5 cellular contexts compared by ENCODE assay signal in genomic region chr9:6063146-6063545, GRCh38. TPM values are rescaled to one million over a fixed set of nuclear protein-coding genes. Genes with fewer than 3 reads are reported as not detected.
DNase-seq lines count a peak whose midpoint lies in the region; ATAC-seq and TF ChIP-seq lines count a peak whose summit lies in the region.
"Not testable (repeated sequence)": the region's sequence is repeated elsewhere in the genome, so short reads cannot be mapped to it uniquely, and the experiment has no call there.

No MANE protein-coding gene starts in this region.

- H3K79me2 ChIP-seq in DND-41 (ENCODE audit: insufficient read depth, low read length), result not testable (repeated sequence)

- peaks cover 15 to 20% of the 10 kb centered on the region in 2 donors for H3K27me3 Mint-ChIP-seq in T-cell
- H3K27me3 Mint-ChIP-seq in activated CD4-positive, alpha-beta T cell treated with anti-CD3 and anti-CD28 coated beads, Interleukin-2, amount 10 ng/mL, durations not matched to agents 7 days and 5 days, result peaks cover 25% of the 10 kb centered on the region
- peaks cover 34% of the 10 kb centered on the region for H3K27me3 Mint-ChIP-seq in activated CD8-positive, alpha-beta T cell treated with anti-CD3 and anti-CD28 coated beads, Interleukin-2, amount 10 ng/mL, durations not matched to agents 7 days and 5 days (ENCODE audit: low read depth)
- H3K27me3 Mint-ChIP-seq in activated naive CD4-positive, alpha-beta T cell treated with anti-CD3 and anti-CD28 coated beads, Interleukin-2, amount 10 ng/mL, durations not matched to agents 7 days and 5 days, result peaks cover 41% of the 10 kb centered on the region

- not testable (repeated sequence) for H4K20me1 ChIP-seq in DND-41 (ENCODE audit: insufficient read depth, low read length)

- not testable (repeated sequence) for H3K9me3 ChIP-seq in DND-41 (ENCODE audit: insufficient read depth, low read length, severe bottlenecking)

- POLR2A ChIA-PET in T-cell (lab: Charles Lee); activated CD4-positive, alpha-beta T cell treated with anti-CD3 and anti-CD28 coated beads, Interleukin-2, amount 10 ng/mL, durations not matched to agents 7 days and 5 days (lab: Charles Lee); activated CD8-positive, alpha-beta T cell treated with anti-CD3 and anti-CD28 coated beads, Interleukin-2, amount 10 ng/mL, durations not matched to agents 7 days and 5 days (lab: Charles Lee): not testable (repeated sequence)

- not testable (repeated sequence) for H3K9me3 Mint-ChIP-seq in T-cell; activated CD8-positive, alpha-beta T cell treated with anti-CD3 and anti-CD28 coated beads, Interleukin-2, amount 10 ng/mL, durations not matched to agents 7 days and 5 days (ENCODE audit: insufficient read depth)
- H3K9me3 Mint-ChIP-seq in activated CD4-positive, alpha-beta T cell treated with anti-CD3 and anti-CD28 coated beads, Interleukin-2, amount 10 ng/mL, durations not matched to agents 7 days and 5 days, result peaks cover 22% of the 10 kb centered on the region
- H3K9me3 Mint-ChIP-seq in activated naive CD4-positive, alpha-beta T cell treated with anti-CD3 and anti-CD28 coated beads, Interleukin-2, amount 10 ng/mL, durations not matched to agents 7 days and 5 days, result peaks cover 19% of the 10 kb centered on the region

- not testable (repeated sequence) for H3K36me3 ChIP-seq in DND-41 (ENCODE audit: insufficient read depth, low read length)

- CTCF ChIA-PET in T-cell (lab: Charles Lee), result not testable (repeated sequence)
- CTCF ChIA-PET in activated CD4-positive, alpha-beta T cell treated with anti-CD3 and anti-CD28 coated beads, Interleukin-2, amount 10 ng/mL, durations not matched to agents 7 days and 5 days (lab: Charles Lee), result interaction anchor here (1.2 kb wide), 1 partner anchor 9 kb away, joined by 4 read pairs; no protein-coding TSS in a partner anchor
- CTCF ChIA-PET in activated CD8-positive, alpha-beta T cell treated with anti-CD3 and anti-CD28 coated beads, Interleukin-2, amount 10 ng/mL, durations not matched to agents 7 days and 5 days (lab: Charles Lee), result interaction anchor here (1.4 to 4.9 kb wide), 2 partner anchors 9 to 177 kb away, joined by 3 to 36 read pairs; no protein-coding TSS in a partner anchor
- CTCF ChIA-PET in activated naive CD4-positive, alpha-beta T cell treated with anti-CD3 and anti-CD28 coated beads, Interleukin-2, amount 10 ng/mL, durations not matched to agents 7 days and 5 days (lab: Charles Lee), result interaction anchor here (4.7 kb wide), 1 partner anchor 10 kb away, joined by 18 read pairs; no protein-coding TSS in a partner anchor

- H2AFZ ChIP-seq in DND-41 (ENCODE audit: low read depth, low read length), result not testable (repeated sequence)

- not testable (repeated sequence) for H3K27ac ChIP-seq in DND-41 (ENCODE audit: low read length)

- H3K27me3 ChIP-seq in DND-41 (ENCODE audit: insufficient read depth, low read length, poor library complexity), result not testable (repeated sequence)

- H3K4me1 ChIP-seq in DND-41 (ENCODE audit: insufficient read depth, low read length), result not testable (repeated sequence)

- not testable (repeated sequence) for H3K27ac Mint-ChIP-seq in T-cell; activated CD4-positive, alpha-beta T cell treated with anti-CD3 and anti-CD28 coated beads, Interleukin-2, amount 10 ng/mL, durations not matched to agents 7 days and 5 days; activated CD8-positive, alpha-beta T cell treated with anti-CD3 and anti-CD28 coated beads, Interleukin-2, amount 10 ng/mL, durations not matched to agents 7 days and 5 days; activated naive CD4-positive, alpha-beta T cell treated with anti-CD3 and anti-CD28 coated beads, Interleukin-2, amount 10 ng/mL, durations not matched to agents 7 days and 5 days

- ATAC-seq in DND-41 (ENCODE audit: insufficient read depth, low read depth); activated CD8-positive, alpha-beta T cell treated with anti-CD3 and anti-CD28 coated beads, Interleukin-2, amount 10 ng/mL, durations not matched to agents 7 days and 5 days: not testable (repeated sequence)
- ATAC-seq in T-cell (replicated peaks in 1 of 4), result peak in 1 of 4 experiments; percentile 19

- TF ChIP-seq CTCF in DND-41 (IDR thresholded peaks at IDR 0.05; ENCODE audit: borderline replicate concordance, extremely low read depth, low read length, poor library complexity, severe bottlenecking), result not testable (repeated sequence)

- peak; percentile 27 for DNase-seq in DND-41
- peak in 23 of 34 experiments; percentile 4 to 38 (median 26) for DNase-seq in T-cell
- peak; percentile 57 for DNase-seq in activated CD4-positive, alpha-beta T cell treated with anti-CD3 and anti-CD28 coated beads, Interleukin-2, amount 10 ng/mL, durations not matched to agents 7 days and 5 days
- peak; percentile 33 for DNase-seq in activated CD8-positive, alpha-beta T cell treated with anti-CD3 and anti-CD28 coated beads, Interleukin-2, amount 10 ng/mL, durations not matched to agents 7 days and 5 days
- peak; percentile 63 for DNase-seq in activated naive CD4-positive, alpha-beta T cell treated with anti-CD3 and anti-CD28 coated beads, Interleukin-2, amount 10 ng/mL, durations not matched to agents 7 days and 5 days

- H3K9ac ChIP-seq in DND-41 (ENCODE audit: low read depth, low read length), result not testable (repeated sequence)

- not testable (repeated sequence) for H3K4me3 Mint-ChIP-seq in T-cell; activated CD4-positive, alpha-beta T cell treated with anti-CD3 and anti-CD28 coated beads, Interleukin-2, amount 10 ng/mL, durations not matched to agents 7 days and 5 days; activated CD8-positive, alpha-beta T cell treated with anti-CD3 and anti-CD28 coated beads, Interleukin-2, amount 10 ng/mL, durations not matched to agents 7 days and 5 days; activated naive CD4-positive, alpha-beta T cell treated with anti-CD3 and anti-CD28 coated beads, Interleukin-2, amount 10 ng/mL, durations not matched to agents 7 days and 5 days

- H3K4me3 ChIP-seq in DND-41 (ENCODE audit: low read depth in 1 of 2, low read length in 2 of 2), result not testable (repeated sequence)

- H3K4me2 ChIP-seq in DND-41 (ENCODE audit: insufficient read depth, low read length), result not testable (repeated sequence)

- peaks cover 11 to 16% (median 12%) of the 10 kb centered on the region in 3 donors for H3K4me1 Mint-ChIP-seq in T-cell
- peaks cover 16% of the 10 kb centered on the region for H3K4me1 Mint-ChIP-seq in activated CD4-positive, alpha-beta T cell treated with anti-CD3 and anti-CD28 coated beads, Interleukin-2, amount 10 ng/mL, durations not matched to agents 7 days and 5 days
- H3K4me1 Mint-ChIP-seq in activated CD8-positive, alpha-beta T cell treated with anti-CD3 and anti-CD28 coated beads, Interleukin-2, amount 10 ng/mL, durations not matched to agents 7 days and 5 days (ENCODE audit: low read depth), result not testable (repeated sequence)
- H3K4me1 Mint-ChIP-seq in activated naive CD4-positive, alpha-beta T cell treated with anti-CD3 and anti-CD28 coated beads, Interleukin-2, amount 10 ng/mL, durations not matched to agents 7 days and 5 days, result peaks cover 15% of the 10 kb centered on the region

- H3K36me3 Mint-ChIP-seq in T-cell; activated CD4-positive, alpha-beta T cell treated with anti-CD3 and anti-CD28 coated beads, Interleukin-2, amount 10 ng/mL, durations not matched to agents 7 days and 5 days (ENCODE audit: low read depth); activated CD8-positive, alpha-beta T cell treated with anti-CD3 and anti-CD28 coated beads, Interleukin-2, amount 10 ng/mL, durations not matched to agents 7 days and 5 days (ENCODE audit: low read depth); activated naive CD4-positive, alpha-beta T cell treated with anti-CD3 and anti-CD28 coated beads, Interleukin-2, amount 10 ng/mL, durations not matched to agents 7 days and 5 days: not testable (repeated sequence)

RNA-seq across cellular contexts. Expression of gene RANBP6, which starts 47.7 kb away (rescaled TPM):
- total RNA-seq in T-cell, result 10 to 100 TPM; 26.2 to 34.6 (median 29.3) TPM
- total RNA-seq in activated CD4-positive, alpha-beta T cell treated with anti-CD3 and anti-CD28 coated beads, Interleukin-2, amount 10 ng/mL, durations not matched to agents 7 days and 5 days, result 10 to 100 TPM; 20.0 to 21.8 TPM
- 10 to 100 TPM; 20.2 to 21.6 TPM for total RNA-seq in activated CD8-positive, alpha-beta T cell treated with anti-CD3 and anti-CD28 coated beads, Interleukin-2, amount 10 ng/mL, durations not matched to agents 7 days and 5 days
